Comparison of ENCODE assay signal across 10 cellular contexts in genomic region chr19:38719761-38720558, GRCh38. TPM values are rescaled to one million over a fixed set of nuclear protein-coding genes. Genes with fewer than 3 reads are reported as not detected.
DNase-seq lines count a peak whose midpoint lies in the region; ATAC-seq and TF ChIP-seq lines count a peak whose summit lies in the region.
"Had no signal": no experiment of that assay in that cellular context is flagged by ENCODE, and none has a peak within 500 bp of the region (broad histone marks: within the 10 kb centered on the region; RNA-seq: fewer than 3 reads in every experiment).

No MANE protein-coding gene starts in this region.

- H3K4me3 ChIP-seq in adrenal gland (no peak overlapping the region), skeletal muscle cell (ENCODE audit: low read depth, low read length) (no peak overlapping the region)
- H3K4me3 ChIP-seq: smooth muscle cell had no signal

- TF ChIP-seq POLR2A in adrenal gland (IDR thresholded peaks at IDR 0.05), result no peak

- peaks cover 0 to 18% of the 10 kb centered on the region in 2 donors for H3K4me1 ChIP-seq in adrenal gland (replicated peaks in 1 of 2)

- H3K9me3 ChIP-seq in adrenal gland (replicated peaks in 1 of 3), result no peaks in the 10 kb centered on the region

- WGBS in adrenal gland, 4 donors, result 76 to 92% (median 77%) methylated on average over 6 to 24 of the region's 24 CpGs

- H3K27me3 ChIP-seq in adrenal gland, result no peaks in the 10 kb centered on the region

- H3K36me3 ChIP-seq in adrenal gland (replicated peaks in 1 of 2), result peaks cover 0 to 100% of the 10 kb centered on the region in 2 donors

- peak overlapping the region in 3 of 5 donors; percentile 19 to 61 (median 34) for H3K27ac ChIP-seq in adrenal gland

- DNase-seq in DMS79 treated with DMSO at 0.1 percent for 48 hours (lab: John Stamatoyannopoulos, UW) (peak; percentile 35), adrenal gland (no peak), left ventricle myocardium superior (peak; percentile 39), skeletal muscle cell (ENCODE audit: low read depth) (peak; percentile 25), SKM-1 treated with dmso at 0.1 percent for 144 hours (lab: John Stamatoyannopoulos, UW; ENCODE audit: unreplicated experiment) (no peak), foreskin melanocyte (no peak)
- no peak for DNase-seq in activated CD4-positive, alpha-beta T cell treated with anti-CD3 and anti-CD28 coated beads, Interleukin-2, amount 50 U/mL, for 4 hours
- DNase-seq: activated CD4-positive, alpha-beta T cell treated with anti-CD3 and anti-CD28 coated beads, Interleukin-2, amount 10 ng/mL, durations not matched to agents 24 days and 14 days had no signal

- TF ChIP-seq CTCF in adrenal gland (IDR thresholded peaks at IDR 0.05), result no peak

- intact Hi-C loops in adrenal gland (cut with DNase I) (no loop called here), left ventricle myocardium superior (cut with micrococcal nuclease) (no loop called here)

- peak; percentile 4 for ATAC-seq in left ventricle myocardium superior
- no peak for ATAC-seq in GM18873 (IDR thresholded peaks at IDR 0.05; ENCODE audit: low FRiP score, unreplicated experiment)

RNA-seq across cellular contexts. Expression of gene CAPN12, which starts 24.3 kb away (rescaled TPM):
- 1 to 10 TPM in 5 of 8 donors, under 1 TPM in 2, not detected in 1; 0.39 to 5.0 (median 3.7) TPM for total RNA-seq in adrenal gland
- polyA plus RNA-seq in adrenal gland, result 10 to 100 TPM in 2 of 3 donors, under 1 TPM in 1; 0.68 to 23.1 (median 11.2) TPM
- total RNA-seq in left ventricle myocardium superior, result not detected

RNA-seq across cellular contexts. Expression of gene LGALS7, which starts 53.4 kb away (rescaled TPM):
- total RNA-seq in adrenal gland (not detected), left ventricle myocardium superior (not detected)
- polyA plus RNA-seq in adrenal gland, result not detected
- total RNA-seq: activated CD4-positive, alpha-beta T cell treated with anti-CD3 and anti-CD28 coated beads, Interleukin-2, amount 10 ng/mL, durations not matched to agents 24 days and 14 days; smooth muscle cell had no signal
- polyA plus RNA-seq: smooth muscle cell had no signal

Comparison
In these comparisons a context has a peak if more than half of its experiments do, and no peak if none do; other contexts are left out.
1. DNase-seq: peak in DMS79 treated with DMSO at 0.1 percent for 48 hours (single experiment), left ventricle myocardium superior (single experiment) and skeletal muscle cell (single experiment); none in adrenal gland (0 of 7), activated CD4-positive, alpha-beta T cell treated with anti-CD3 and anti-CD28 coated beads, Interleukin-2, amount 50 U/mL, for 4 hours (0 of 2), SKM-1 treated with dmso at 0.1 percent for 144 hours (single experiment) and foreskin melanocyte (single experiment).